Comparison of ENCODE assay signal across 9 cellular contexts in genomic region chr11:4186464-4187054, GRCh38.
DNase-seq lines count a peak whose midpoint lies in the region; ATAC-seq, FAIRE-seq and TF ChIP-seq lines count a peak whose summit lies in the region.
"Had no signal": no experiment of that assay in that cellular context is flagged by ENCODE, and none has a peak within 500 bp of the region (broad histone marks: within the 10 kb centered on the region; RNA-seq: fewer than 3 reads in every experiment).

No MANE protein-coding gene starts in this region.

- peak overlapping the region; percentile 69 for H3K4me3 Mint-ChIP-seq in activated T-cell treated with anti-CD3 and anti-CD28 coated beads, Interleukin-2, amount 50 U/mL, for 24 hours
- H3K4me3 Mint-ChIP-seq in activated naive CD8-positive, alpha-beta T cell treated with anti-CD3 and anti-CD28 coated beads, Interleukin-2, amount 50 U/mL, for 24 hours, result peak overlapping the region; percentile 58

- BruUV-seq in HepG2 (replicated peaks; lab: Mats Ljungman, UMichigan), result no TSS peak

- H4K5ac ChIP-seq in mesendoderm (ENCODE audit: low read length), result no peak overlapping the region

- H3K56ac ChIP-seq in mesendoderm (ENCODE audit: low read length), result no peak overlapping the region

- H3K27ac Mint-ChIP-seq in activated T-cell treated with anti-CD3 and anti-CD28 coated beads, Interleukin-2, amount 50 U/mL, for 24 hours, result no peak overlapping the region
- H3K27ac Mint-ChIP-seq in activated naive CD8-positive, alpha-beta T cell treated with anti-CD3 and anti-CD28 coated beads, Interleukin-2, amount 50 U/mL, for 24 hours, result no peak overlapping the region

- H3K9ac ChIP-seq in HepG2 (ENCODE audit: insufficient read depth, low read depth, low read length) (no peak overlapping the region), mesendoderm (ENCODE audit: low read length) (no peak overlapping the region)

- no peak overlapping the region for H2AK5ac ChIP-seq in mesendoderm (ENCODE audit: low read length)

- H2BK15ac ChIP-seq in mesendoderm (replicated peaks; ENCODE audit: low read depth), result no peak overlapping the region

- no peak for DNase-seq in activated T-cell treated with anti-CD3 and anti-CD28 coated beads, Interleukin-2, amount 50 U/mL, for 24 hours
- no peak for DNase-seq in activated T-cell treated with anti-CD3 and anti-CD28 coated beads, Interleukin-2, amount 50 U/mL, for 48 hours
- DNase-seq in activated naive CD8-positive, alpha-beta T cell treated with anti-CD3 and anti-CD28 coated beads, Interleukin-2, amount 50 U/mL, for 24 hours, result no peak
- DNase-seq in HepG2 (ENCODE audit: low spot score) (no peak), thyroid gland (no peak), HuH-7.5 (ENCODE audit: low spot score) (no peak), mesendoderm (no peak), NCI-H1436 treated with DMSO at 0.1 percent for 48 hours (lab: John Stamatoyannopoulos, UW) (no peak)
- DNase-seq: central memory CD4-positive, alpha-beta T cell had no signal

- no peak overlapping the region for H3K23ac ChIP-seq in mesendoderm (ENCODE audit: low read length)

- in situ Hi-C loops in HepG2 (cut with HindIII; ENCODE audit: extremely low pct_ligation_motif_present, low pct_unique_long_range_greater_than_20kb), result loop anchor here (5.0 to 10.0 kb wide), 2 partner anchors 351 to 818 kb away; no protein-coding TSS in a partner anchor

- no peak overlapping the region for H3K4ac ChIP-seq in mesendoderm (ENCODE audit: low read depth, low read length)

- H2BK120ac ChIP-seq in mesendoderm (ENCODE audit: low read depth, low read length), result no peak overlapping the region

- ATAC-seq in activated naive CD8-positive, alpha-beta T cell treated with anti-CD3 and anti-CD28 coated beads, Interleukin-2, amount 50 U/mL, for 24 hours, result no peak
- ATAC-seq in HepG2, result no peak

- no peak overlapping the region for H3K27ac ChIP-seq in HepG2 (ENCODE audit: extremely low read length, insufficient read depth, low read length)
- no peak overlapping the region for H3K27ac ChIP-seq in thyroid gland
- H3K27ac ChIP-seq in mesendoderm (ENCODE audit: low read depth, low read length), result no peak overlapping the region

- peaks cover 9% of the 10 kb centered on the region for H3K27me3 Mint-ChIP-seq in activated T-cell treated with anti-CD3 and anti-CD28 coated beads, Interleukin-2, amount 50 U/mL, for 24 hours
- peaks cover 17% of the 10 kb centered on the region for H3K27me3 Mint-ChIP-seq in activated naive CD8-positive, alpha-beta T cell treated with anti-CD3 and anti-CD28 coated beads, Interleukin-2, amount 50 U/mL, for 24 hours

- H3K4me2 ChIP-seq in HepG2 (ENCODE audit: low read depth, low read length), result peak overlapping the region; percentile 90
- H3K4me2 ChIP-seq in mesendoderm (ENCODE audit: low read length), result no peak overlapping the region

- CTCF ChIA-PET in HepG2 (lab: Yijun Ruan, JAX; ENCODE audit: low intra/inter-chr PET ratio, low total read pairs), result interaction anchor here (1.2 to 2.8 kb wide), 3 partner anchors 306 to 355 kb away, joined by 4 to 32 read pairs (median 29); no protein-coding TSS in a partner anchor

- H3K4me3 ChIP-seq in HepG2 (replicated peaks in 1 of 3; ENCODE audit: insufficient read depth in 1 of 3, low read depth in 2 of 3, low read length in 3 of 3) (peak overlapping the region in 1 of 3 experiments; percentile 74; a peak in 3 of 6 replicates), thyroid gland (replicated peaks in 1 of 3) (peak overlapping the region in 2 of 3 donors; percentile 39 to 43), mesendoderm (ENCODE audit: low read length) (no peak overlapping the region)

- H3K36me3 Mint-ChIP-seq in activated T-cell treated with anti-CD3 and anti-CD28 coated beads, Interleukin-2, amount 50 U/mL, for 24 hours (ENCODE audit: low read depth), result no peaks in the 10 kb centered on the region
- no peaks in the 10 kb centered on the region for H3K36me3 Mint-ChIP-seq in activated naive CD8-positive, alpha-beta T cell treated with anti-CD3 and anti-CD28 coated beads, Interleukin-2, amount 50 U/mL, for 24 hours (ENCODE audit: low read depth)

- H3K4me1 ChIP-seq in HepG2 (ENCODE audit: insufficient read depth, low read length), result peaks cover 5% of the 10 kb centered on the region; the same call in 1 of the 2 replicates
- peaks cover 0 to 5% of the 10 kb centered on the region in 2 donors for H3K4me1 ChIP-seq in thyroid gland
- H3K4me1 ChIP-seq in mesendoderm (ENCODE audit: control insufficient read depth, low read depth, low read length), result no peaks in the 10 kb centered on the region

- TF ChIP-seq POLR2A in HepG2 (IDR thresholded peaks at IDR 0.05; ENCODE audit: insufficient read depth in 1 of 2, low read depth in 2 of 2, low read length in 2 of 2) (no peak), thyroid gland (IDR thresholded peaks at IDR 0.05) (no peak)

- no peaks in the 10 kb centered on the region for H3K36me3 ChIP-seq in HepG2 (replicated peaks in 1 of 2; ENCODE audit: control insufficient read depth in 1 of 2, insufficient read depth in 2 of 2, low read length in 2 of 2)
- H3K36me3 ChIP-seq in thyroid gland, result no peaks in the 10 kb centered on the region
- no peaks in the 10 kb centered on the region for H3K36me3 ChIP-seq in mesendoderm (ENCODE audit: control insufficient read depth, insufficient read depth, low read length)

- H3K79me2 ChIP-seq in HepG2 (ENCODE audit: insufficient read depth, low read length) (no peaks in the 10 kb centered on the region), mesendoderm (ENCODE audit: control insufficient read depth, insufficient read depth, low read length) (no peaks in the 10 kb centered on the region)

- peaks cover 8% of the 10 kb centered on the region for H3K4me1 Mint-ChIP-seq in activated T-cell treated with anti-CD3 and anti-CD28 coated beads, Interleukin-2, amount 50 U/mL, for 24 hours (ENCODE audit: low read depth)
- H3K4me1 Mint-ChIP-seq in activated naive CD8-positive, alpha-beta T cell treated with anti-CD3 and anti-CD28 coated beads, Interleukin-2, amount 50 U/mL, for 24 hours, result peaks cover 6% of the 10 kb centered on the region

- no peak for TF ChIP-seq RAD21 in HepG2 (CRISPR knock-in tag; IDR thresholded peaks at IDR 0.05)

- H3K18ac ChIP-seq in mesendoderm (ENCODE audit: low read length), result no peak overlapping the region

- H3K9me3 Mint-ChIP-seq in activated T-cell treated with anti-CD3 and anti-CD28 coated beads, Interleukin-2, amount 50 U/mL, for 24 hours, result no peaks in the 10 kb centered on the region
- no peaks in the 10 kb centered on the region for H3K9me3 Mint-ChIP-seq in activated naive CD8-positive, alpha-beta T cell treated with anti-CD3 and anti-CD28 coated beads, Interleukin-2, amount 50 U/mL, for 24 hours

- H3K9me3 ChIP-seq in HepG2 (ENCODE audit: low read length) (no peaks in the 10 kb centered on the region), thyroid gland (no peaks in the 10 kb centered on the region)

- H2BK5ac ChIP-seq in mesendoderm (ENCODE audit: low read length), result no peak overlapping the region

- intact Hi-C loops in HepG2 (cut with micrococcal nuclease; ENCODE audit: unreplicated experiment), result loop anchor here (1.0 to 2.0 kb wide), 4 partner anchors 307 to 818 kb away; no protein-coding TSS in a partner anchor
- intact Hi-C loops in thyroid gland (cut with DNase I), result loop anchor here (5.0 kb wide), 2 partner anchors 306 to 356 kb away; no protein-coding TSS in a partner anchor

- 13% methylated on average over 8 of the region's 9 CpGs for WGBS in HepG2 (ENCODE audit: low lambda C conversion rate)
- WGBS in thyroid gland, 2 donors, result 39 to 41% methylated on average over 9 of the region's 9 CpGs
- no CpG with 5 or more reads among the region's 9 CpGs for WGBS in mesendoderm (ENCODE audit: extremely low coverage, insufficient coverage, low lambda C conversion rate)

- H4K8ac ChIP-seq in mesendoderm (ENCODE audit: low read depth, low read length), result no peak overlapping the region

- TF ChIP-seq EP300 in HepG2 (IDR thresholded peaks at IDR 0.05; ENCODE audit: low read depth in 2 of 2, low read length in 2 of 2) (no peak), HepG2 (CRISPR knock-in tag; IDR thresholded peaks at IDR 0.05; ENCODE audit: borderline replicate concordance) (no peak)

- H3K27me3 ChIP-seq in HepG2 (ENCODE audit: control insufficient read depth in 1 of 2, insufficient read depth in 2 of 2, low read length in 2 of 2) (peaks cover 9 to 46% of the 10 kb centered on the region in 2 experiments), thyroid gland (no peaks in the 10 kb centered on the region), mesendoderm (ENCODE audit: insufficient read depth, low read length, poor library complexity) (no peaks in the 10 kb centered on the region)

- no peak for FAIRE-seq in HepG2 (lab: Jason Lieb, UNC)

- POLR2A ChIA-PET in HepG2 (lab: Yijun Ruan, JAX), result no interaction called here

- H3K79me1 ChIP-seq in mesendoderm (ENCODE audit: low read length), result no peaks in the 10 kb centered on the region

- TF ChIP-seq CTCF in HepG2 (CRISPR knock-in tag; IDR thresholded peaks at IDR 0.05), result no peak
- TF ChIP-seq CTCF in thyroid gland (IDR thresholded peaks at IDR 0.05), result no peak

- no peak overlapping the region for H2AFZ ChIP-seq in HepG2 (ENCODE audit: low read length)

- H4K20me1 ChIP-seq in HepG2 (ENCODE audit: insufficient read depth, low read length), result no peaks in the 10 kb centered on the region

TF ChIP-seq in HepG2, 621 proteins besides CTCF, POLR2A, EP300 and RAD21:
- TF ChIP-seq ZNF331 (CRISPR knock-in tag; IDR thresholded peaks at IDR 0.05), result no peak
- 0 out of 2 replicates have a peak, but pooled peaks have one; percentile 48 for TF ChIP-seq ZMYM3 (CRISPR knock-in tag; IDR thresholded peaks at IDR 0.05)
- peak; percentile 89 for TF ChIP-seq ZNF629 (CRISPR knock-in tag; conservative IDR thresholded peaks at IDR 0.05)
TF ChIP-seq in HepG2: peak in this region for 2.
